ENCODE assay signal across 8 cellular contexts in genomic region chr19:12052571-12053169, GRCh38. TPM values are rescaled to one million over a fixed set of nuclear protein-coding genes. Genes with fewer than 3 reads are reported as not detected.
A peak's percentile ranks its signal among the peaks of the same experiment; 100 is the strongest.
DNase-seq lines count a peak whose midpoint lies in the region; ATAC-seq and TF ChIP-seq lines count a peak whose summit lies in the region.

Gene ZNF878 (minus strand): TSS chr19:12052961. CDS start chr19:12052801, 160 bp downstream.

- H3K4me3 Mint-ChIP-seq in activated naive CD8-positive, alpha-beta T cell treated with anti-CD3 and anti-CD28 coated beads for 36 hours, result peak within 1 kb of the TSS; percentile 86

- ATAC-seq in GM21367 (IDR thresholded peaks at IDR 0.05; ENCODE audit: unreplicated experiment) (peak; percentile 80), Right ventricle myocardium superior (ENCODE audit: poor library complexity) (peak; percentile 100), upper lobe of right lung (peak; percentile 100)

- 0 out of 2 replicates have a peak, but pooled peaks cover 3% of the 10 kb centered on the region for H3K4me1 ChIP-seq in HUES48 (ENCODE audit: control insufficient read depth, insufficient read depth, low read length)
- H3K4me1 ChIP-seq in upper lobe of right lung, result peaks cover 9% of the 10 kb centered on the region

- peaks cover 11% of the 10 kb centered on the region for H3K4me1 Mint-ChIP-seq in activated naive CD8-positive, alpha-beta T cell treated with anti-CD3 and anti-CD28 coated beads for 36 hours

- peaks cover 8% of the 10 kb centered on the region for H3K36me3 Mint-ChIP-seq in activated naive CD8-positive, alpha-beta T cell treated with anti-CD3 and anti-CD28 coated beads for 36 hours

- H3K9me3 ChIP-seq in HUES48 (ENCODE audit: control insufficient read depth, insufficient read depth, low read length) (peaks cover 10% of the 10 kb centered on the region), upper lobe of right lung (no peaks in the 10 kb centered on the region)

- peak within 1 kb of the TSS; percentile 50 for H3K9ac ChIP-seq in HUES48 (ENCODE audit: low read depth, low read length)

- DNase-seq in Caki2 (ENCODE audit: low read depth) (peak; percentile 88), RPMI7951 (ENCODE audit: low read depth) (peak; percentile 94), Right ventricle myocardium superior (peak; percentile 93), nucleus accumbens (lab: John Stamatoyannopoulos, UW) (peak in 55 of 56 donors; percentile 22 to 92 (median 74)), upper lobe of right lung (peak; percentile 94)
- peak; percentile 79 for DNase-seq in activated naive CD8-positive, alpha-beta T cell treated with anti-CD3 and anti-CD28 coated beads for 36 hours

- intact Hi-C loops in Right ventricle myocardium superior (cut with DNase I) (no loop called here), upper lobe of right lung (cut with DNase I) (loop anchor here (10.0 kb wide), 1 partner anchor 92 kb away; the partner anchor contains the start of gene ZNF20)

- peak within 1 kb of the TSS; percentile 77 for H3K27ac Mint-ChIP-seq in activated naive CD8-positive, alpha-beta T cell treated with anti-CD3 and anti-CD28 coated beads for 36 hours

- H3K4me3 ChIP-seq in HUES48 (ENCODE audit: low read depth, low read length) (peak within 1 kb of the TSS; percentile 73), upper lobe of right lung (peak within 1 kb of the TSS; percentile 63)

- peaks cover 3% of the 10 kb centered on the region for H3K9me3 Mint-ChIP-seq in activated naive CD8-positive, alpha-beta T cell treated with anti-CD3 and anti-CD28 coated beads for 36 hours

- H3K27ac ChIP-seq in HUES48 (ENCODE audit: low read depth, low read length) (peak within 1 kb of the TSS; percentile 90), upper lobe of right lung (peak within 1 kb of the TSS; percentile 63)

- TF ChIP-seq CTCF in upper lobe of right lung (IDR thresholded peaks at IDR 0.05), result no peak

- H3K36me3 ChIP-seq in HUES48 (ENCODE audit: control insufficient read depth, insufficient read depth, low read length) (peaks cover 4% of the 10 kb centered on the region; the same call in 1 of the 2 replicates), upper lobe of right lung (no peaks in the 10 kb centered on the region)

- in situ Hi-C loops in Caki2 (cut with HindIII; ENCODE audit: low pct_unique_long_range_greater_than_20kb, low sequenced_read_pairs), result no loop called here

- H3K27me3 ChIP-seq in HUES48 (ENCODE audit: control insufficient read depth, insufficient read depth, low read length) (no peaks in the 10 kb centered on the region; the same call in 1 of the 2 replicates), upper lobe of right lung (no peaks in the 10 kb centered on the region)

- H3K27me3 Mint-ChIP-seq in activated naive CD8-positive, alpha-beta T cell treated with anti-CD3 and anti-CD28 coated beads for 36 hours, result peaks cover 35% of the 10 kb centered on the region

RNA-seq across cellular contexts. Expression of gene ZNF878, which starts in this region (rescaled TPM):
- 0.67 TPM in 1 of 2 replicates, not detected in the other for total RNA-seq in Caki2 (2014; rRNA removed; shearing (Covaris generic); ENCODE audit: low replicate concordance)
- total RNA-seq in RPMI7951 (2014; rRNA removed; shearing (Covaris generic)), result 0.96 and 0.98 TPM in 2 replicates
- 1 to 10 TPM; 1.1 TPM for total RNA-seq in activated naive CD8-positive, alpha-beta T cell treated with anti-CD3 and anti-CD28 coated beads for 36 hours
- total RNA-seq in Right ventricle myocardium superior (0.22 TPM), upper lobe of right lung (not detected)

Comparison
In these comparisons a context has a peak if more than half of its experiments do, and no peak if none do; other contexts are left out.
1. Peak in every context shown above with its lines: DNase-seq, ATAC-seq, H3K4me3 ChIP-seq and H3K27ac ChIP-seq.
2. Peak in DNase-seq in Caki2; RNA of the gene not detected or under 1 TPM.
3. Peak in DNase-seq in RPMI7951; RNA of the gene not detected or under 1 TPM.
4. Peak in DNase-seq and ATAC-seq in Right ventricle myocardium superior; RNA of the gene not detected or under 1 TPM.
5. Peak in DNase-seq, ATAC-seq, H3K4me3 ChIP-seq and H3K27ac ChIP-seq in upper lobe of right lung; RNA of the gene not detected or under 1 TPM.